9 cellular contexts compared by ENCODE assay signal in genomic region chr12:57213763-57214397, GRCh38. TPM values are rescaled to one million over a fixed set of nuclear protein-coding genes. Genes with fewer than 3 reads are reported as not detected.
DNase-seq lines count a peak whose midpoint lies in the region; ATAC-seq, FAIRE-seq and TF ChIP-seq lines count a peak whose summit lies in the region.
"Had no signal": no experiment of that assay in that cellular context is flagged by ENCODE, and none has a peak within 500 bp of the region (broad histone marks: within the 10 kb centered on the region; RNA-seq: fewer than 3 reads in every experiment).

No MANE protein-coding gene starts in this region.

- CTCF ChIA-PET in A549 (lab: Yijun Ruan, JAX), result interaction anchor here (0.5 to 8.5 kb wide), 45 partner anchors 9 to 537 kb away, joined by 3 to 615 read pairs (median 4); partner anchors contain the start of genes GLI1, INHBE, SHMT2 and STAT6

- H3K27ac ChIP-seq in A549 (peak overlapping the region in 1 of 2 experiments; percentile 67; a peak in 4 of 6 replicates), DND-41 (ENCODE audit: low read length) (no peak overlapping the region), RWPE2 (ENCODE audit: poor library complexity, severe bottlenecking) (no peak overlapping the region), aorta (ENCODE audit: low read depth in 1 of 2, low read length in 2 of 2) (no peak overlapping the region), small intestine (ENCODE audit: low read depth in 1 of 2, low read length in 1 of 2) (no peak overlapping the region)

- H2AFZ ChIP-seq in DND-41 (ENCODE audit: low read depth, low read length), result peak overlapping the region; percentile 72

- FAIRE-seq in A549 (lab: Jason Lieb, UNC) (no peak), small intestine (lab: Jason Lieb, UNC) (no peak)

- no peaks in the 10 kb centered on the region; the same call in 1 of the 2 replicates for H4K20me1 ChIP-seq in DND-41 (ENCODE audit: insufficient read depth, low read length)

- no peak for TF ChIP-seq RAD21 in A549 (conservative IDR thresholded peaks at IDR 0.05 in 1 of 2, IDR thresholded peaks at IDR 0.05 in 1 of 2)

- no peaks in the 10 kb centered on the region for H3K79me2 ChIP-seq in DND-41 (ENCODE audit: insufficient read depth, low read length)

- H3K4me3 ChIP-seq in A549, result no peak overlapping the region
- no peak overlapping the region; a peak in 1 of 4 replicates for H3K4me3 ChIP-seq in DND-41 (ENCODE audit: low read depth in 1 of 2, low read length in 2 of 2)
- H3K4me3 ChIP-seq in RWPE2 (ENCODE audit: severe bottlenecking), result no peak overlapping the region
- no peak overlapping the region for H3K4me3 ChIP-seq in aorta (ENCODE audit: low read length in 2 of 2)
- no peak overlapping the region for H3K4me3 ChIP-seq in small intestine (ENCODE audit: low read depth in 1 of 2, low read length in 2 of 2)
- H3K4me3 ChIP-seq: tibial artery had no signal

- peak in 1 of 2 experiments; percentile 29 for DNase-seq in A549 (ENCODE audit: low read depth in 1 of 2, low spot score in 1 of 2)
- no peak for DNase-seq in DND-41
- no peak for DNase-seq in RWPE2 (ENCODE audit: low spot score)
- peak; percentile 32 for DNase-seq in kidney tubule cell (ENCODE audit: low spot score)
- no peak for DNase-seq in aorta
- DNase-seq in small intestine, result no peak
- DNase-seq in mesenteric fat pad (ENCODE audit: low spot score), result no peak

- ATAC-seq in A549, result peak; percentile 6 to 16; a peak in 4 of 6 replicates
- peak; percentile 6; the same call in 2 of the 3 replicates for ATAC-seq in DND-41 (ENCODE audit: insufficient read depth, low read depth)
- ATAC-seq in RWPE2 (ENCODE audit: low read depth), result no peak
- no peak for ATAC-seq in aorta (ENCODE audit: low FRiP score)
- ATAC-seq in GM21447 (IDR thresholded peaks at IDR 0.05; ENCODE audit: unreplicated experiment), result no peak

- intact Hi-C loops in aorta (cut with DNase I), result loop anchor here (1.0 kb wide), 2 partner anchors 25 to 29 kb away; no protein-coding TSS in a partner anchor

- H3K9ac ChIP-seq in DND-41 (ENCODE audit: low read depth, low read length), result peak overlapping the region; percentile 23; the same call in 1 of the 2 replicates

- peaks cover 18% of the 10 kb centered on the region for H3K27me3 ChIP-seq in DND-41 (ENCODE audit: insufficient read depth, low read length, poor library complexity)
- peaks cover 42% of the 10 kb centered on the region for H3K27me3 ChIP-seq in RWPE2 (ENCODE audit: insufficient read depth, poor library complexity, severe bottlenecking)
- H3K27me3 ChIP-seq in aorta (ENCODE audit: control insufficient read depth in 1 of 2, insufficient read depth in 2 of 2, low read length in 1 of 2), result no peaks in the 10 kb centered on the region
- H3K27me3 ChIP-seq in small intestine (ENCODE audit: control insufficient read depth in 2 of 2, insufficient read depth in 2 of 2, low read length in 2 of 2), result peaks cover 0 to 33% of the 10 kb centered on the region in 2 donors

- WGBS in A549 (ENCODE audit: missing lambda C conversion rate), result 70% methylated on average over 4 of the region's 4 CpGs
- 62 to 69% methylated on average over 4 of the region's 4 CpGs for WGBS in aorta, 2 donors
- 44 to 79% (median 68%) methylated on average over 4 of the region's 4 CpGs for WGBS in small intestine, 3 donors

- H3K4me1 ChIP-seq in A549 (peaks cover 31% of the 10 kb centered on the region), DND-41 (ENCODE audit: insufficient read depth, low read length) (peaks cover 13% of the 10 kb centered on the region), RWPE2 (ENCODE audit: insufficient read depth, poor library complexity, severe bottlenecking) (no peaks in the 10 kb centered on the region), aorta (ENCODE audit: control insufficient read depth in 1 of 2, insufficient read depth in 2 of 2, low read length in 2 of 2) (no peaks in the 10 kb centered on the region), small intestine (ENCODE audit: control insufficient read depth in 2 of 2, insufficient read depth in 1 of 2, low read depth in 1 of 2, low read length in 1 of 2) (no peaks in the 10 kb centered on the region)

- TF ChIP-seq CTCF in A549 (IDR thresholded peaks at IDR 0.05) (no peak), DND-41 (IDR thresholded peaks at IDR 0.05; ENCODE audit: borderline replicate concordance, extremely low read depth, low read length, poor library complexity, severe bottlenecking) (no peak), RWPE2 (IDR thresholded peaks at IDR 0.05; ENCODE audit: poor library complexity, severe bottlenecking) (peak; percentile 1)

- no peak for TF ChIP-seq POLR2A in A549 (IDR thresholded peaks at IDR 0.05; ENCODE audit: low read length)

- POLR2A ChIA-PET in A549 (lab: Yijun Ruan, JAX), result interaction anchor here (0.6 to 2.2 kb wide), 5 partner anchors 15 to 94 kb away, joined by 4 to 12 read pairs (median 9); partner anchors contain the start of gene SHMT2

- TF ChIP-seq EP300 in A549 (IDR thresholded peaks at IDR 0.05), result no peak

- H3K9me3 ChIP-seq in A549, result no peaks in the 10 kb centered on the region
- H3K9me3 ChIP-seq in DND-41 (ENCODE audit: insufficient read depth, low read length, severe bottlenecking), result no peaks in the 10 kb centered on the region
- no peaks in the 10 kb centered on the region for H3K9me3 ChIP-seq in RWPE2 (ENCODE audit: severe bottlenecking)
- H3K9me3 ChIP-seq in aorta (ENCODE audit: control insufficient read depth, low read length), result no peaks in the 10 kb centered on the region
- no peaks in the 10 kb centered on the region for H3K9me3 ChIP-seq in small intestine (ENCODE audit: control insufficient read depth, low read depth)
- H3K9me3 ChIP-seq: tibial artery had no signal

- H3K4me2 ChIP-seq in A549, result peak overlapping the region; percentile 54
- H3K4me2 ChIP-seq in DND-41 (ENCODE audit: insufficient read depth, low read length), result peak overlapping the region; percentile 59

- H3K36me3 ChIP-seq in DND-41 (ENCODE audit: insufficient read depth, low read length) (no peaks in the 10 kb centered on the region), RWPE2 (ENCODE audit: low read depth) (no peaks in the 10 kb centered on the region), aorta (ENCODE audit: control insufficient read depth in 1 of 2, insufficient read depth in 2 of 2, low read length in 1 of 2) (no peaks in the 10 kb centered on the region), small intestine (ENCODE audit: control insufficient read depth in 2 of 2, insufficient read depth in 2 of 2, low read length in 2 of 2) (peaks cover 2 to 8% of the 10 kb centered on the region in 2 donors)

TF ChIP-seq in A549, 52 proteins besides CTCF, POLR2A, EP300 and RAD21 (continues in another document):
- no peak for TF ChIP-seq CEBPB (IDR thresholded peaks at IDR 0.05)
- no peak for TF ChIP-seq CHD4 (IDR thresholded peaks at IDR 0.05; ENCODE audit: borderline replicate concordance)
- no peak for TF ChIP-seq GATA3 (IDR thresholded peaks at IDR 0.05; ENCODE audit: borderline replicate concordance)
- no peak for TF ChIP-seq FOSL2 (IDR thresholded peaks at IDR 0.05)
- TF ChIP-seq FOSL2 (CRISPR knock-in tag; IDR thresholded peaks at IDR 0.05), result no peak
- no peak for TF ChIP-seq E2F6 (IDR thresholded peaks at IDR 0.05; ENCODE audit: borderline replicate concordance, low read depth)
- no peak for TF ChIP-seq CBX2 (IDR thresholded peaks at IDR 0.05; ENCODE audit: borderline replicate concordance, low read depth)
- TF ChIP-seq RFX5 (IDR thresholded peaks at IDR 0.05), result no peak

RNA-seq across cellular contexts. Expression of gene NXPH4, which starts 2.7 kb away (rescaled TPM):
- polyA plus RNA-seq in A549 (2011; rRNA removed) (0.52 and 0.69 TPM in 2 replicates), A549 (2017; fragmentation: RNase III; extraction: RNeasy Plus Mini Kit Qiagen cat#74134 plus additional on column Dnase treatment) (3.3 to 4.5 TPM (median 3.5 TPM) in 3 replicates), aorta (under 1 TPM; 0.31 to 0.38 TPM), small intestine (under 1 TPM in 1 of 3 donors, not detected in 2; 0.10 TPM)
- polyA plus RNA-seq in A549 (2012; cell fraction: cytosol; rRNA removed), result 1.9 and 2.9 TPM in 2 replicates
- polyA plus RNA-seq in A549 (2012; cell fraction: nucleus; rRNA removed), result 2.4 and 3.2 TPM in 2 replicates
- 0.95 and 1.5 TPM in 2 replicates for polyA minus RNA-seq in A549 (2011; rRNA and poly(A)+ RNA removed)
- total RNA-seq in aorta (1 to 10 TPM in 1 of 2 donors, under 1 TPM in 1; 0.55 to 1.2 TPM), mesenteric fat pad (1.4 TPM)

RNA-seq across cellular contexts. Expression of gene SHMT2, which starts 15.6 kb away (rescaled TPM):
- polyA plus RNA-seq in A549 (2011; rRNA removed) (110 and 113 TPM in 2 replicates), A549 (2017; fragmentation: RNase III; extraction: RNeasy Plus Mini Kit Qiagen cat#74134 plus additional on column Dnase treatment) (150 to 166 TPM (median 156 TPM) in 3 replicates), aorta (10 to 100 TPM; 34.3 to 53.4 TPM), small intestine (100 to 1,000 TPM in 1 of 3 donors, 10 to 100 TPM in 2; 22.8 to 150 (median 35.1) TPM)
- 303 and 306 TPM in 2 replicates for polyA plus RNA-seq in A549 (2012; cell fraction: cytosol; rRNA removed)
- 517 and 642 TPM in 2 replicates for polyA plus RNA-seq in A549 (2012; cell fraction: nucleus; rRNA removed)
- 161 and 189 TPM in 2 replicates for polyA minus RNA-seq in A549 (2011; rRNA and poly(A)+ RNA removed)
- total RNA-seq in aorta (10 to 100 TPM; 50.3 to 59.1 TPM), mesenteric fat pad (62.3 TPM)

RNA-seq across cellular contexts. Expression of gene STAC3, which starts 37.1 kb away (rescaled TPM):
- polyA plus RNA-seq in A549 (2011; rRNA removed) (0.40 and 0.62 TPM in 2 replicates), A549 (2017; fragmentation: RNase III; extraction: RNeasy Plus Mini Kit Qiagen cat#74134 plus additional on column Dnase treatment) (0.43 to 0.59 TPM (median 0.54 TPM) in 3 replicates), aorta (1 to 10 TPM in 1 of 2 donors, under 1 TPM in 1; 0.82 to 5.0 TPM), small intestine (1 to 10 TPM; 1.1 to 3.5 (median 3.2) TPM)
- 0.32 and 0.41 TPM in 2 replicates for polyA plus RNA-seq in A549 (2012; cell fraction: cytosol; rRNA removed)
- 1.8 and 2.2 TPM in 2 replicates for polyA plus RNA-seq in A549 (2012; cell fraction: nucleus; rRNA removed)
- 0.45 and 0.68 TPM in 2 replicates for polyA minus RNA-seq in A549 (2011; rRNA and poly(A)+ RNA removed)
- total RNA-seq in aorta (1 to 10 TPM; 3.2 to 5.8 TPM), mesenteric fat pad (3.9 TPM)

Comparison
In these comparisons a context has a peak if more than half of its experiments do, and no peak if none do; other contexts are left out.
1. ATAC-seq: peak in A549 (2 of 2) and DND-41 (single experiment); none in RWPE2 (single experiment), aorta (single experiment) and GM21447 (single experiment).